Comparison of ENCODE assay signal across 1 cellular context in genomic region chr7:75789501-75789900, GRCh38.
TF ChIP-seq lines count a peak whose summit lies in the region.

No MANE protein-coding gene starts in this region.

TF ChIP-seq in WTC11, 78 proteins besides CTCF, POLR2A, EP300 and RAD21:
- TF ChIP-seq ZNF512 (CRISPR knock-in tag; IDR thresholded peaks at IDR 0.05; ENCODE audit: borderline replicate concordance) (no peak), CREB1 (CRISPR knock-in tag; IDR thresholded peaks at IDR 0.05) (no peak), MLX (CRISPR knock-in tag; IDR thresholded peaks at IDR 0.05) (no peak), MAX (CRISPR knock-in tag; IDR thresholded peaks at IDR 0.05) (no peak), TEAD4 (CRISPR knock-in tag; IDR thresholded peaks at IDR 0.05) (no peak), ZBTB21 (CRISPR knock-in tag; IDR thresholded peaks at IDR 0.05; ENCODE audit: borderline replicate concordance) (no peak), FOXK1 (CRISPR knock-in tag; IDR thresholded peaks at IDR 0.05) (no peak), ATF3 (CRISPR knock-in tag; conservative IDR thresholded peaks at IDR 0.05) (no peak), ZNF263 (CRISPR knock-in tag; IDR thresholded peaks at IDR 0.05; ENCODE audit: low read depth) (no peak), MYBL2 (CRISPR knock-in tag; IDR thresholded peaks at IDR 0.05) (no peak), ZMAT4 (CRISPR knock-in tag; IDR thresholded peaks at IDR 0.05) (no peak), ZNF232 (CRISPR knock-in tag; IDR thresholded peaks at IDR 0.05) (no peak), TEAD1 (CRISPR knock-in tag; IDR thresholded peaks at IDR 0.05) (no peak)
